Comparison of ENCODE assay signal across 25 cellular contexts in genomic region chr12:95671265-95671664, GRCh38.
"Had no signal": no experiment of that assay in that cellular context is flagged by ENCODE, and none has a peak within 500 bp of the region (broad histone marks: within the 10 kb centered on the region; RNA-seq: fewer than 3 reads in every experiment).

No MANE protein-coding gene starts in this region.

- H3K27ac ChIP-seq: colonic mucosa, epithelial cell of prostate, esophagus squamous epithelium, gastrocnemius medialis, heart right ventricle, left lung, lower lobe of right lung had no signal

- H3K9me3 Mint-ChIP-seq: dendritic cell treated with granulocyte-macrophage colony-stimulating factor and Interleukin-4, amounts not matched to agents 40 ng/mL and 50 ng/mL, for 4 days; effector memory CD8-positive, alpha-beta T cell; endodermal cell; mesothelial cell of epicardium; naive B cell had no signal

- H3K4me3 ChIP-seq: colonic mucosa, esophagus squamous epithelium, gastrocnemius medialis, heart right ventricle, left lung, lower lobe of right lung, mucosa of descending colon had no signal

- H3K9me3 ChIP-seq: colonic mucosa, esophagus squamous epithelium, gastrocnemius medialis, heart right ventricle, left lung, lower lobe of right lung, mucosa of descending colon had no signal

- H3K4me1 ChIP-seq: colonic mucosa, left lung, lower lobe of right lung had no signal

- H3K4me1 Mint-ChIP-seq: naive B cell had no signal

- DNase-seq: colonic mucosa; cortex of kidney; effector CD8-positive, alpha-beta T cell; effector memory CD8-positive, alpha-beta T cell; endodermal cell; erythroblast; esophagus squamous epithelium; foreskin fibroblast; foreskin melanocyte; gastrocnemius medialis; glutamatergic neuron; head of caudate nucleus; heart right ventricle; hippocampal formation; left cardiac atrium; left lung; left ventricle myocardium superior; lower lobe of right lung; mesenchymal stem cell; mucosa of descending colon; naive B cell had no signal

- H3K4me3 Mint-ChIP-seq: dendritic cell treated with granulocyte-macrophage colony-stimulating factor and Interleukin-4, amounts not matched to agents 40 ng/mL and 50 ng/mL, for 4 days; effector memory CD8-positive, alpha-beta T cell; endodermal cell; mesothelial cell of epicardium had no signal

- H3K27ac Mint-ChIP-seq: dendritic cell treated with granulocyte-macrophage colony-stimulating factor and Interleukin-4, amounts not matched to agents 40 ng/mL and 50 ng/mL, for 4 days; effector memory CD8-positive, alpha-beta T cell; endodermal cell; mesothelial cell of epicardium; naive B cell had no signal

- ATAC-seq: effector memory CD8-positive, alpha-beta T cell; esophagus mucosa; gastrocnemius medialis; heart right ventricle; left cardiac atrium; left lung; left ventricle myocardium superior; lower lobe of right lung; mucosa of descending colon had no signal

- H3K27me3 ChIP-seq: colonic mucosa, esophagus squamous epithelium, gastrocnemius medialis, heart right ventricle, left lung had no signal

- H3K36me3 ChIP-seq: colonic mucosa, gastrocnemius medialis had no signal

- H3K36me3 Mint-ChIP-seq: mesothelial cell of epicardium, naive B cell had no signal
